In the genomic region with DNA sequence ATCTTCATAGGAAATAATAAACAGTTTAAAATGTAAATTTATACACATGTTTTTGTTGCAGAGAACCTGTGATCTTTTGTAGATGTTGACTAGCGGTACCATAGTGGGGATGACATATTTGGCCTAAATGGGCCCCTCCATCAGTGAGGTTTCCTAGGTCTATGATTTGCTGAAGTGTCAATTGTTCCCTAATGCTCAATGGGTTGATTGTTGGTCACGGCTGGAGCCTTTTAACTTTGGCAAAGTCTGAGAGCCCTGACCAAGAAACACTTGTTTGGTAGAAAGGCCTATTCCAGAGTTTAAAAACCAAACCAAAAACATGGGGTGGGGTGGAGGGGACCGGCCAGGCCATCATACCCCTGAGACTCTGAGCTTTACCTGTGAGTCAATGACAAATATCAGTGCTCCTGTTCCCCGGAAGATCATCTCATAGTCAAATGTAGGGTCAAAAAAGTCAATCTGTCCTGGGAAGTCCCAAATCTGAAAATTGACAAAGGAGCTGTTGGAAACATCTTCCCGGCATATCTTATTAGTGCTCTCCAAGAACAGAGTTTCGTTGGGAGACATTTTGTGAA, we compare ENCODE assay signal across 13 cellular contexts. TPM values are rescaled to one million over a fixed set of nuclear protein-coding genes. Genes with fewer than 3 reads are reported as not detected.
DNase-seq lines count a peak whose midpoint lies in the region; ATAC-seq and TF ChIP-seq lines count a peak whose summit lies in the region.
"Had no signal": no experiment of that assay in that cellular context is flagged by ENCODE, and none has a peak within 500 bp of the region (broad histone marks: within the 10 kb centered on the region; RNA-seq: fewer than 3 reads in every experiment).

No MANE protein-coding gene starts in this region.

- peaks cover 28 to 57% (median 35%) of the 10 kb centered on the region in 3 donors for H3K4me1 ChIP-seq in skeletal muscle tissue (ENCODE audit: control insufficient read depth in 3 of 3, insufficient read depth in 3 of 3, low read length in 3 of 3)
- H3K4me1 ChIP-seq in stomach = no peaks in the 10 kb centered on the region

- H3K27me3 ChIP-seq in skeletal muscle tissue (ENCODE audit: control insufficient read depth in 3 of 3, insufficient read depth in 3 of 3, low read length in 3 of 3) (no peaks in the 10 kb centered on the region), stomach (no peaks in the 10 kb centered on the region)

- no peak overlapping the region for H3K9ac ChIP-seq in skeletal muscle tissue (ENCODE audit: low read depth in 1 of 3, low read length in 3 of 3)

- H3K4me3 Mint-ChIP-seq in osteocyte (ENCODE audit: unreplicated experiment) = no peak overlapping the region
- H3K4me3 Mint-ChIP-seq: mesothelial cell of epicardium had no signal

- H3K9me3 Mint-ChIP-seq in osteocyte (ENCODE audit: unreplicated experiment) = no peaks in the 10 kb centered on the region
- H3K9me3 Mint-ChIP-seq: mesothelial cell of epicardium had no signal

- TF ChIP-seq CTCF in osteocyte (IDR thresholded peaks at IDR 0.05) (no peak), stomach (IDR thresholded peaks at IDR 0.05) (no peak)

- intact Hi-C loops in stomach (cut with DNase I; ENCODE audit: low total_unique reads) = no loop called here

- peaks cover 11% of the 10 kb centered on the region for H3K27me3 Mint-ChIP-seq in osteocyte (ENCODE audit: unreplicated experiment)
- H3K27me3 Mint-ChIP-seq: progenitor cell of endocrine pancreas had no signal

- no peak for TF ChIP-seq EP300 in stomach (IDR thresholded peaks at IDR 0.05)

- no peaks in the 10 kb centered on the region for H3K4me1 Mint-ChIP-seq in osteocyte (ENCODE audit: unreplicated experiment)
- H3K4me1 Mint-ChIP-seq: mesothelial cell of epicardium had no signal

- ATAC-seq in GM19372 (IDR thresholded peaks at IDR 0.05; ENCODE audit: low read depth, unreplicated experiment) (peak; percentile 15), HG02642 (IDR thresholded peaks at IDR 0.05; ENCODE audit: poor library complexity, unreplicated experiment) (peak; percentile 22), HG03354 (IDR thresholded peaks at IDR 0.05; ENCODE audit: poor library complexity, severe bottlenecking, unreplicated experiment) (peak; percentile 13)

- H3K4me3 ChIP-seq in skeletal muscle tissue (ENCODE audit: low read length in 3 of 3) (no peak overlapping the region), stomach (no peak overlapping the region)

- WGBS in stomach, 5 donors = 89 to 96% (median 95%) methylated on average over 6 of the region's 6 CpGs

- H3K36me3 Mint-ChIP-seq in osteocyte (ENCODE audit: unreplicated experiment) = no peaks in the 10 kb centered on the region
- H3K36me3 Mint-ChIP-seq: mesothelial cell of epicardium had no signal

- no peak overlapping the region for H3K27ac Mint-ChIP-seq in osteocyte (ENCODE audit: unreplicated experiment)
- H3K27ac Mint-ChIP-seq: mesothelial cell of epicardium, progenitor cell of endocrine pancreas had no signal

- no peak for TF ChIP-seq POLR2A in stomach (IDR thresholded peaks at IDR 0.05)

- DNase-seq in osteocyte (ENCODE audit: extremely low spot score, unreplicated experiment) = no peak
- no peak for DNase-seq in kidney glomerular epithelial cell (lab: John Stamatoyannopoulos, UW)
- no peak for DNase-seq in stomach
- DNase-seq in DMS153 treated with DMSO at 0.1 percent for 48 hours (lab: John Stamatoyannopoulos, UW; ENCODE audit: unreplicated experiment) = no peak
- DNase-seq: activated CD4-positive, CD25-positive, alpha-beta regulatory T cell treated with anti-CD3 and anti-CD28 coated beads, Interleukin-2, amount 50 U/mL, for 72 hours; NCI-H526 treated with DMSO at 0.1 percent for 48 hours; stimulated activated CD4-positive, alpha-beta T cell treated with anti-CD3 and anti-CD28 coated beads, Interleukin-4, amount 100 ng/mL, for 1 hour had no signal

- H3K36me3 ChIP-seq in skeletal muscle tissue (ENCODE audit: control insufficient read depth in 3 of 3, insufficient read depth in 3 of 3, low read length in 3 of 3) (peaks cover 0 to 3% (median 3%) of the 10 kb centered on the region in 3 donors), stomach (no peaks in the 10 kb centered on the region)

- H3K27ac ChIP-seq in skeletal muscle tissue (ENCODE audit: low read depth, low read length) = peak overlapping the region; percentile 52
- no peak overlapping the region for H3K27ac ChIP-seq in stomach

- H3K9me3 ChIP-seq in skeletal muscle tissue (ENCODE audit: control insufficient read depth in 3 of 3, low read length in 3 of 3) (no peaks in the 10 kb centered on the region), stomach (no peaks in the 10 kb centered on the region)

RNA-seq across cellular contexts. Expression of a gene that starts 25.1 kb away (rescaled TPM):
- total RNA-seq in skeletal muscle tissue (65.8 TPM), osteocyte (4.5 TPM in 2 replicates), stomach (10 to 100 TPM in 1 of 5 donors, 1 to 10 TPM in 4; 1.7 to 45.1 (median 4.0) TPM)
- 1 to 10 TPM; 4.1 to 4.8 (median 4.7) TPM for polyA plus RNA-seq in stomach

RNA-seq across cellular contexts. Expression of a gene that starts 34.5 kb away (rescaled TPM):
- total RNA-seq in skeletal muscle tissue = 28.2 TPM
- 38.8 and 39.6 TPM in 2 replicates for total RNA-seq in osteocyte
- total RNA-seq in stomach = 10 to 100 TPM in 4 of 5 donors, 1 to 10 TPM in 1; 5.2 to 58.6 (median 12.5) TPM
- polyA plus RNA-seq in stomach = 10 to 100 TPM; 17.7 to 48.7 (median 30.3) TPM

RNA-seq across cellular contexts. Expression of a gene that starts 45.9 kb away (rescaled TPM):
- total RNA-seq in skeletal muscle tissue (4.2 TPM), osteocyte (5.5 and 7.1 TPM in 2 replicates), stomach (100 to 1,000 TPM in 1 of 5 donors, 10 to 100 TPM in 2, 1 to 10 TPM in 2; 4.2 to 145 (median 10.1) TPM)
- 1 to 10 TPM; 2.1 to 5.8 (median 3.7) TPM for polyA plus RNA-seq in stomach
